Comparison of ENCODE assay signal across 2 cellular contexts in the genomic region with DNA sequence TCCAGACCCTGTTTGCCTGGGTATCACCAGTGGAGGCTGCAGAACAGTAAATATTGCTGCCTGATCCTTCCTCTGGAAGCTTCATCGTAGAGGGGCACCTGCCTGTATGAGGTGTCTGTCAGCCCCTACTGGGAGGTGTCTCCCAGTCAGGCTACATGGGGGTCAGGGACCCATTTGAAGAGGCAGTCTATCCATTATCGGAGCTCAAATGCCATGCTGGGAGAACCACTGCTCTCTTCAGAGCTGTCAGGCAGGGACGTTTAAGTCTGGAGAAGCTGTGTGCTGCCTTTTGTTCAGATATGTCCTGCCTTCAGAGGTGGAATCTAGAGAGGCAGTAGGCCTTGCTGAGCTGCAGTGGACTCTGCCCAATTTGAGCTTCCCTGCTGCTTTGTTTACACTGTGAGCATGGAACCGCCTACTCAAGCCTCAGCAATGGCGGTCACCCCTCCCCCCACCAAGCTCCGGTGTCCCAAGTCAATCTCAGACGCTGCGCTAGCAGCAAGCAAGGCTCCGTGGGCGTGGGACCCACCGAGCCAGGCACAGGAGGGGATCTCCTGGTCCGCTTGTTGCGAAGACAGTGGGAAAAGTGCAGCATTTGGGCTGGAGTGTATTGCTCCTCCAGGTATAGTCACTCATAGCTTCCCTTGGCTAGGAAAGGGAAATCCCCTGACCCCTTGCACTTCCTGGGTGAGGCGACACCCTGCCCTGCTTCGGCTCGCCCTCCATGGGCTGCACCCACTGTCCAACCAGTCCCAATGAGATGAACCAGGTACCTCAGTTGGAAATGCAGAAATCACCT.
TF ChIP-seq lines count a peak whose summit lies in the region.
"Not testable (repeated sequence)": the region's sequence is repeated elsewhere in the genome, so short reads cannot be mapped to it uniquely, and the experiment has no call there.

No MANE protein-coding gene starts in this region.

TF ChIP-seq in HEK293, 187 proteins besides CTCF, POLR2A, EP300 and RAD21:
- TF ChIP-seq ZBTB17 (tag by site-specific recombination; IDR thresholded peaks at IDR 0.05) (0 out of 2 replicates have a peak, but pooled peaks have one; percentile 20), TRIM28 (IDR thresholded peaks at IDR 0.05; ENCODE audit: borderline replicate concordance, low read length) (peak; percentile 59; the same call in 1 of the 2 replicates), ZFP69B (tag by site-specific recombination; IDR thresholded peaks at IDR 0.05) (peak; percentile 76), ZFHX2 (tag by site-specific recombination; conservative IDR thresholded peaks at IDR 0.05) (peak; percentile 85), ZNF610 (tag by site-specific recombination; IDR thresholded peaks at IDR 0.05; ENCODE audit: borderline replicate concordance) (0 out of 2 replicates have a peak, but pooled peaks have one; percentile 27), ZNF423 (tag by site-specific recombination; IDR thresholded peaks at IDR 0.05) (peak; percentile 69), EGR2 (tag by site-specific recombination; IDR thresholded peaks at IDR 0.05; ENCODE audit: low read depth) (peak; percentile 84), ZBTB8A (tag by site-specific recombination; IDR thresholded peaks at IDR 0.05) (peak; percentile 33), YY1 (tag by site-specific recombination; IDR thresholded peaks at IDR 0.05) (peak; percentile 74), ZIC2 (tag by site-specific recombination; IDR thresholded peaks at IDR 0.05) (peak; percentile 76), ZNF600 (tag by site-specific recombination; IDR thresholded peaks at IDR 0.05) (0 out of 2 replicates have a peak, but pooled peaks have one; percentile 8)

TF ChIP-seq in HepG2, 621 proteins besides CTCF, POLR2A, EP300 and RAD21 (continues in another document):
- TF ChIP-seq, protein P1, sequence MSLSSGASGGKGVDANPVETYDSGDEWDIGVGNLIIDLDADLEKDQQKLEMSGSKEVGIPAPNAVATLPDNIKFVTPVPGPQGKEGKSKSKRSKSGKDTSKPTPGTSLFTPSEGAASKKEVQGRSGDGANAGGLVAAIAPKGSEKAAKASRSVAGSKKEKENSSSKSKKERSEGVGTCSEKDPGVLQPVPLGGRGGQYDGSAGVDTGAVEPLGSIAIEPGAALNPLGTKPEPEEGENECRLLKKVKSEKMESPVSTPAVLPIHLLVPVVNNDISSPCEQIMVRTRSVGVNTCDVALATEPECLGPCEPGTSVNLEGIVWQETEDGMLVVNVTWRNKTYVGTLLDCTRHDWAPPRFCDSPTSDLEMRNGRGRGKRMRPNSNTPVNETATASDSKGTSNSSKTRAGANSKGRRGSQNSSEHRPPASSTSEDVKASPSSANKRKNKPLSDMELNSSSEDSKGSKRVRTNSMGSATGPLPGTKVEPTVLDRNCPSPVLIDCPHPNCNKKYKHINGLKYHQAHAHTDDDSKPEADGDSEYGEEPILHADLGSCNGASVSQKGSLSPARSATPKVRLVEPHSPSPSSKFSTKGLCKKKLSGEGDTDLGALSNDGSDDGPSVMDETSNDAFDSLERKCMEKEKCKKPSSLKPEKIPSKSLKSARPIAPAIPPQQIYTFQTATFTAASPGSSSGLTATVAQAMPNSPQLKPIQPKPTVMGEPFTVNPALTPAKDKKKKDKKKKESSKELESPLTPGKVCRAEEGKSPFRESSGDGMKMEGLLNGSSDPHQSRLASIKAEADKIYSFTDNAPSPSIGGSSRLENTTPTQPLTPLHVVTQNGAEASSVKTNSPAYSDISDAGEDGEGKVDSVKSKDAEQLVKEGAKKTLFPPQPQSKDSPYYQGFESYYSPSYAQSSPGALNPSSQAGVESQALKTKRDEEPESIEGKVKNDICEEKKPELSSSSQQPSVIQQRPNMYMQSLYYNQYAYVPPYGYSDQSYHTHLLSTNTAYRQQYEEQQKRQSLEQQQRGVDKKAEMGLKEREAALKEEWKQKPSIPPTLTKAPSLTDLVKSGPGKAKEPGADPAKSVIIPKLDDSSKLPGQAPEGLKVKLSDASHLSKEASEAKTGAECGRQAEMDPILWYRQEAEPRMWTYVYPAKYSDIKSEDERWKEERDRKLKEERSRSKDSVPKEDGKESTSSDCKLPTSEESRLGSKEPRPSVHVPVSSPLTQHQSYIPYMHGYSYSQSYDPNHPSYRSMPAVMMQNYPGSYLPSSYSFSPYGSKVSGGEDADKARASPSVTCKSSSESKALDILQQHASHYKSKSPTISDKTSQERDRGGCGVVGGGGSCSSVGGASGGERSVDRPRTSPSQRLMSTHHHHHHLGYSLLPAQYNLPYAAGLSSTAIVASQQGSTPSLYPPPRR (CRISPR knock-in tag; IDR thresholded peaks at IDR 0.05; ENCODE audit: borderline replicate concordance) = peak; percentile 76; the same call in 1 of the 2 replicates
- TF ChIP-seq MED1 (CRISPR knock-in tag; IDR thresholded peaks at IDR 0.05) = peak; percentile 86
- TF ChIP-seq HOXA5 (CRISPR knock-in tag; IDR thresholded peaks at IDR 0.05) = peak; percentile 54; the same call in 1 of the 2 replicates
- peak; percentile 84 for TF ChIP-seq HNF4G (IDR thresholded peaks at IDR 0.05; ENCODE audit: borderline replicate concordance, low read depth, low read length)
- peak; percentile 84; the same call in 1 of the 2 replicates for TF ChIP-seq HNF4G (CRISPR knock-in tag; IDR thresholded peaks at IDR 0.05; ENCODE audit: borderline replicate concordance, low read depth)
- peak; percentile 94 for TF ChIP-seq KDM3A (CRISPR knock-in tag; IDR thresholded peaks at IDR 0.05; ENCODE audit: low read depth)
- TF ChIP-seq EEA1 (CRISPR knock-in tag; IDR thresholded peaks at IDR 0.05; ENCODE audit: borderline replicate concordance) = peak; percentile 30; the same call in 1 of the 2 replicates
- TF ChIP-seq ZBTB20 (CRISPR knock-in tag; IDR thresholded peaks at IDR 0.05; ENCODE audit: borderline replicate concordance, low read depth) = 0 out of 2 replicates have a peak, but pooled peaks have one; percentile 48
- TF ChIP-seq, protein P2, sequence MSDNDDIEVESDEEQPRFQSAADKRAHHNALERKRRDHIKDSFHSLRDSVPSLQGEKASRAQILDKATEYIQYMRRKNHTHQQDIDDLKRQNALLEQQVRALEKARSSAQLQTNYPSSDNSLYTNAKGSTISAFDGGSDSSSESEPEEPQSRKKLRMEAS (IDR thresholded peaks at IDR 0.05) = peak; percentile 82
- TF ChIP-seq LCORL (IDR thresholded peaks at IDR 0.05) = peak; percentile 64
- peak; percentile 100 for TF ChIP-seq LCORL (CRISPR knock-in tag; IDR thresholded peaks at IDR 0.05)
- TF ChIP-seq CBX5 (CRISPR knock-in tag; IDR thresholded peaks at IDR 0.05; ENCODE audit: borderline replicate concordance) = peak; percentile 67; the same call in 1 of the 2 replicates
- TF ChIP-seq, protein P3, sequence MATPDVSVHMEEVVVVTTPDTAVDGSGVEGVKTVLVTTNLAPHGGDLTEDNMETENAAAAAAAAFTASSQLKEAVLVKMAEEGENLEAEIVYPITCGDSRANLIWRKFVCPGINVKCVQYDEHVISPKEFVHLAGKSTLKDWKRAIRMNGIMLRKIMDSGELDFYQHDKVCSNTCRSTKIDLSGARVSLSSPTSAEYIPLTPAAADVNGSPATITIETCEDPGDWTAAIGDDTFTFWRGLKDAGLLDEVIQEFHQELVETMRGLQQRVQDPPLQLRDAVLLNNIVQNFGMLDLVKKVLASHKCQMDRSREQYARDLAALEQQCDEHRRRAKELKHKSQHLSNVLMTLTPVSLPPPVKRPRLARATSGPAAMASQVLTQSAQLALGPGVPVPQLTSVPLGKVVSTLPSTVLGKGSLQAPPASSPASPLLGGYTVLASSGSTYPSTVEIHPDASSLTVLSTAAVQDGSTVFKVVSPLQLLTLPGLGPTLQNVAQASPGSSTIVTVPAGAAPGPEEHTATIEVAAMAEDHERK (CRISPR knock-in tag; IDR thresholded peaks at IDR 0.05; ENCODE audit: low read depth) = 0 out of 2 replicates have a peak, but pooled peaks have one; percentile 15
- peak; percentile 57 for TF ChIP-seq SKI (IDR thresholded peaks at IDR 0.05; ENCODE audit: partially characterized antibody)
- not testable (repeated sequence) for TF ChIP-seq SOX13, FOXP1 (IDR thresholded peaks at IDR 0.05)
- peak in 1 of 2 experiments; percentile 77; a peak in 2 of 4 replicates for TF ChIP-seq SOX13 (CRISPR knock-in tag; conservative IDR thresholded peaks at IDR 0.05 in 1 of 2, IDR thresholded peaks at IDR 0.05 in 1 of 2)
- peak; percentile 65; the same call in 1 of the 2 replicates for TF ChIP-seq DR1 (CRISPR knock-in tag; IDR thresholded peaks at IDR 0.05)
- TF ChIP-seq, protein P4, sequence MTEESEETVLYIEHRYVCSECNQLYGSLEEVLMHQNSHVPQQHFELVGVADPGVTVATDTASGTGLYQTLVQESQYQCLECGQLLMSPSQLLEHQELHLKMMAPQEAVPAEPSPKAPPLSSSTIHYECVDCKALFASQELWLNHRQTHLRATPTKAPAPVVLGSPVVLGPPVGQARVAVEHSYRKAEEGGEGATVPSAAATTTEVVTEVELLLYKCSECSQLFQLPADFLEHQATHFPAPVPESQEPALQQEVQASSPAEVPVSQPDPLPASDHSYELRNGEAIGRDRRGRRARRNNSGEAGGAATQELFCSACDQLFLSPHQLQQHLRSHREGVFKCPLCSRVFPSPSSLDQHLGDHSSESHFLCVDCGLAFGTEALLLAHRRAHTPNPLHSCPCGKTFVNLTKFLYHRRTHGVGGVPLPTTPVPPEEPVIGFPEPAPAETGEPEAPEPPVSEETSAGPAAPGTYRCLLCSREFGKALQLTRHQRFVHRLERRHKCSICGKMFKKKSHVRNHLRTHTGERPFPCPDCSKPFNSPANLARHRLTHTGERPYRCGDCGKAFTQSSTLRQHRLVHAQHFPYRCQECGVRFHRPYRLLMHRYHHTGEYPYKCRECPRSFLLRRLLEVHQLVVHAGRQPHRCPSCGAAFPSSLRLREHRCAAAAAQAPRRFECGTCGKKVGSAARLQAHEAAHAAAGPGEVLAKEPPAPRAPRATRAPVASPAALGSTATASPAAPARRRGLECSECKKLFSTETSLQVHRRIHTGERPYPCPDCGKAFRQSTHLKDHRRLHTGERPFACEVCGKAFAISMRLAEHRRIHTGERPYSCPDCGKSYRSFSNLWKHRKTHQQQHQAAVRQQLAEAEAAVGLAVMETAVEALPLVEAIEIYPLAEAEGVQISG (CRISPR knock-in tag; IDR thresholded peaks at IDR 0.05) = peak; percentile 81
- TF ChIP-seq, protein P5, sequence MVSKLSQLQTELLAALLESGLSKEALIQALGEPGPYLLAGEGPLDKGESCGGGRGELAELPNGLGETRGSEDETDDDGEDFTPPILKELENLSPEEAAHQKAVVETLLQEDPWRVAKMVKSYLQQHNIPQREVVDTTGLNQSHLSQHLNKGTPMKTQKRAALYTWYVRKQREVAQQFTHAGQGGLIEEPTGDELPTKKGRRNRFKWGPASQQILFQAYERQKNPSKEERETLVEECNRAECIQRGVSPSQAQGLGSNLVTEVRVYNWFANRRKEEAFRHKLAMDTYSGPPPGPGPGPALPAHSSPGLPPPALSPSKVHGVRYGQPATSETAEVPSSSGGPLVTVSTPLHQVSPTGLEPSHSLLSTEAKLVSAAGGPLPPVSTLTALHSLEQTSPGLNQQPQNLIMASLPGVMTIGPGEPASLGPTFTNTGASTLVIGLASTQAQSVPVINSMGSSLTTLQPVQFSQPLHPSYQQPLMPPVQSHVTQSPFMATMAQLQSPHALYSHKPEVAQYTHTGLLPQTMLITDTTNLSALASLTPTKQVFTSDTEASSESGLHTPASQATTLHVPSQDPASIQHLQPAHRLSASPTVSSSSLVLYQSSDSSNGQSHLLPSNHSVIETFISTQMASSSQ (IDR thresholded peaks at IDR 0.05; ENCODE audit: low read depth) = not testable (repeated sequence)
- TF ChIP-seq, protein P5 (CRISPR knock-in tag; IDR thresholded peaks at IDR 0.05; ENCODE audit: borderline replicate concordance) = peak; percentile 59; the same call in 1 of the 2 replicates
- peak; percentile 43; the same call in 1 of the 2 replicates for TF ChIP-seq IRF2 (CRISPR knock-in tag; IDR thresholded peaks at IDR 0.05)
- TF ChIP-seq, protein P6, sequence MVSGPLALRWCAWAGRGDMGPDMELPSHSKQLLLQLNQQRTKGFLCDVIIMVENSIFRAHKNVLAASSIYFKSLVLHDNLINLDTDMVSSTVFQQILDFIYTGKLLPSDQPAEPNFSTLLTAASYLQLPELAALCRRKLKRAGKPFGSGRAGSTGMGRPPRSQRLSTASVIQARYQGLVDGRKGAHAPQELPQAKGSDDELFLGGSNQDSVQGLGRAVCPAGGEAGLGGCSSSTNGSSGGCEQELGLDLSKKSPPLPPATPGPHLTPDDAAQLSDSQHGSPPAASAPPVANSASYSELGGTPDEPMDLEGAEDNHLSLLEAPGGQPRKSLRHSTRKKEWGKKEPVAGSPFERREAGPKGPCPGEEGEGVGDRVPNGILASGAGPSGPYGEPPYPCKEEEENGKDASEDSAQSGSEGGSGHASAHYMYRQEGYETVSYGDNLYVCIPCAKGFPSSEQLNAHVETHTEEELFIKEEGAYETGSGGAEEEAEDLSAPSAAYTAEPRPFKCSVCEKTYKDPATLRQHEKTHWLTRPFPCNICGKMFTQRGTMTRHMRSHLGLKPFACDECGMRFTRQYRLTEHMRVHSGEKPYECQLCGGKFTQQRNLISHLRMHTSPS (CRISPR knock-in tag; IDR thresholded peaks at IDR 0.05; ENCODE audit: low read depth) = peak; percentile 73; the same call in 1 of the 2 replicates
- peak; percentile 74 for TF ChIP-seq FOXP1 (CRISPR knock-in tag; IDR thresholded peaks at IDR 0.05)
- TF ChIP-seq KDM1A (CRISPR knock-in tag; IDR thresholded peaks at IDR 0.05) = peak; percentile 25; the same call in 1 of the 2 replicates
- TF ChIP-seq FOXC1 (CRISPR knock-in tag; IDR thresholded peaks at IDR 0.05; ENCODE audit: borderline replicate concordance) = peak; percentile 92
- TF ChIP-seq ATF7-NPFF (CRISPR knock-in tag; IDR thresholded peaks at IDR 0.05; ENCODE audit: low read depth) = peak; percentile 78
- TF ChIP-seq ZNF674 (CRISPR knock-in tag; IDR thresholded peaks at IDR 0.05; ENCODE audit: low read depth) = 0 out of 2 replicates have a peak, but pooled peaks have one; percentile 71
- peak; percentile 25; the same call in 1 of the 2 replicates for TF ChIP-seq ZKSCAN8 (CRISPR knock-in tag; IDR thresholded peaks at IDR 0.05; ENCODE audit: borderline replicate concordance)
- TF ChIP-seq KDM2A (CRISPR knock-in tag; IDR thresholded peaks at IDR 0.05; ENCODE audit: borderline replicate concordance, low read depth) = peak; percentile 33; the same call in 1 of the 2 replicates
- TF ChIP-seq, protein P7, sequence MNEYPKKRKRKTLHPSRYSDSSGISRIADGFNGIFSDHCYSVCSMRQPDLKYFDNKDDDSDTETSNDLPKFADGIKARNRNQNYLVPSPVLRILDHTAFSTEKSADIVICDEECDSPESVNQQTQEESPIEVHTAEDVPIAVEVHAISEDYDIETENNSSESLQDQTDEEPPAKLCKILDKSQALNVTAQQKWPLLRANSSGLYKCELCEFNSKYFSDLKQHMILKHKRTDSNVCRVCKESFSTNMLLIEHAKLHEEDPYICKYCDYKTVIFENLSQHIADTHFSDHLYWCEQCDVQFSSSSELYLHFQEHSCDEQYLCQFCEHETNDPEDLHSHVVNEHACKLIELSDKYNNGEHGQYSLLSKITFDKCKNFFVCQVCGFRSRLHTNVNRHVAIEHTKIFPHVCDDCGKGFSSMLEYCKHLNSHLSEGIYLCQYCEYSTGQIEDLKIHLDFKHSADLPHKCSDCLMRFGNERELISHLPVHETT (CRISPR knock-in tag; conservative IDR thresholded peaks at IDR 0.05) = peak; percentile 45; the same call in 1 of the 2 replicates
- TF ChIP-seq ZBTB7A (CRISPR knock-in tag; IDR thresholded peaks at IDR 0.05) = peak; percentile 64; the same call in 1 of the 2 replicates
